Comparison of ENCODE assay signal across 9 cellular contexts in genomic region chr20:45832619-45833018, GRCh38. TPM values are rescaled to one million over a fixed set of nuclear protein-coding genes. Genes with fewer than 3 reads are reported as not detected.
DNase-seq lines count a peak whose midpoint lies in the region; ATAC-seq and TF ChIP-seq lines count a peak whose summit lies in the region.
"Had no signal": no experiment of that assay in that cellular context is flagged by ENCODE, and none has a peak within 500 bp of the region (broad histone marks: within the 10 kb centered on the region; RNA-seq: fewer than 3 reads in every experiment).

No MANE protein-coding gene starts in this region.

- H3K4me3 Mint-ChIP-seq in effector memory CD8-positive, alpha-beta T cell: peak overlapping the region; percentile 75 to 82

- peak overlapping the region in 1 of 2 donors; percentile 87 for H3K27ac Mint-ChIP-seq in effector memory CD8-positive, alpha-beta T cell

- no peak for DNase-seq in AG10803 (ENCODE audit: low read depth)
- no peak for DNase-seq in Panc1 (ENCODE audit: low read depth, low spot score)
- no peak for DNase-seq in effector memory CD8-positive, alpha-beta T cell
- no peak for DNase-seq in neuronal stem cell (ENCODE audit: low spot score)
- no peak for DNase-seq in NCI-H446 treated with DMSO at 0.1 percent for 48 hours (lab: John Stamatoyannopoulos, UW)
- no peak for DNase-seq in foreskin melanocyte
- no peak for DNase-seq in NCI-H2081 (lab: John Stamatoyannopoulos, UW)
- DNase-seq: NCI-H1417 had no signal

- H2BK15ac ChIP-seq in neuronal stem cell (ENCODE audit: low read length): no peak overlapping the region

- H4K8ac ChIP-seq in neuronal stem cell (ENCODE audit: low read depth, low read length): no peak overlapping the region

- no TSS peak for BruUV-seq in Panc1 (replicated peaks; lab: Mats Ljungman, UMichigan)

- WGBS in neuronal stem cell (ENCODE audit: extremely low coverage in 2 of 2, insufficient read length in 2 of 2, insufficient replicate concordance in 1 of 2), 2 donors: no CpG with 5 or more reads among the region's 4 CpGs

- H3K4me3 ChIP-seq in AG10803 (ENCODE audit: low read length): peak overlapping the region; percentile 89
- H3K4me3 ChIP-seq in Panc1 (ENCODE audit: low read depth in 2 of 2, low read length in 2 of 2): no peak overlapping the region
- no peak overlapping the region for H3K4me3 ChIP-seq in neuronal stem cell (ENCODE audit: low read length in 2 of 2)

- H3K4ac ChIP-seq in neuronal stem cell (ENCODE audit: low read length): no peak overlapping the region

- no peaks in the 10 kb centered on the region for H3K27me3 ChIP-seq in Panc1 (ENCODE audit: control insufficient read depth, insufficient read depth, low read length)
- H3K27me3 ChIP-seq in neuronal stem cell (ENCODE audit: control insufficient read depth in 3 of 3, insufficient read depth in 3 of 3, low read depth in 1 of 3, low read length in 3 of 3): no peaks in the 10 kb centered on the region

- no peak overlapping the region for H3K23ac ChIP-seq in neuronal stem cell (ENCODE audit: low read depth, low read length, poor library complexity)

- TF ChIP-seq CTCF in AG10803 (conservative IDR thresholded peaks at IDR 0.05; ENCODE audit: low read length): no peak
- no peak for TF ChIP-seq CTCF in Panc1 (IDR thresholded peaks at IDR 0.05)

- H3K27ac ChIP-seq in Panc1 (ENCODE audit: low read length) (peak overlapping the region; percentile 88; the same call in 1 of the 2 replicates), neuronal stem cell (replicated peaks; ENCODE audit: low read length) (no peak overlapping the region)

- H3K36me3 ChIP-seq in Panc1 (ENCODE audit: control insufficient read depth, insufficient read depth, low read length) (no peaks in the 10 kb centered on the region; the same call in 1 of the 2 replicates), neuronal stem cell (replicated peaks in 1 of 2; ENCODE audit: control insufficient read depth in 2 of 2, insufficient read depth in 2 of 2, low read length in 2 of 2) (peaks cover 0 to 21% of the 10 kb centered on the region in 2 donors)

- no peak overlapping the region for H2BK120ac ChIP-seq in neuronal stem cell (ENCODE audit: low read depth, low read length)

- H2BK12ac ChIP-seq in neuronal stem cell (ENCODE audit: low read length): no peak overlapping the region

- in situ Hi-C loops in Panc1 (cut with HindIII; ENCODE audit: low pct_unique_long_range_greater_than_20kb, low sequenced_read_pairs): no loop called here

- H4K91ac ChIP-seq in neuronal stem cell (ENCODE audit: low read depth, low read length, poor library complexity): no peak overlapping the region

- H3K36me3 Mint-ChIP-seq in effector memory CD8-positive, alpha-beta T cell (ENCODE audit: insufficient read depth): no peaks in the 10 kb centered on the region

- peak overlapping the region; percentile 91 for H2AFZ ChIP-seq in neuronal stem cell (ENCODE audit: low read length)

- POLR2A ChIA-PET in Panc1 (lab: Charles Lee): no interaction called here

- H3K27me3 Mint-ChIP-seq in effector memory CD8-positive, alpha-beta T cell: peaks cover 6% of the 10 kb centered on the region in 2 donors

- ATAC-seq in Panc1 (no peak), GM18520 (IDR thresholded peaks at IDR 0.05; ENCODE audit: unreplicated experiment) (no peak)
- ATAC-seq in effector memory CD8-positive, alpha-beta T cell (replicated peaks): no peak

- intact Hi-C loops in Panc1 (cut with micrococcal nuclease; ENCODE audit: unreplicated experiment): no loop called here

- H3K14ac ChIP-seq in neuronal stem cell (ENCODE audit: low read length): no peak overlapping the region

- H3K79me1 ChIP-seq in neuronal stem cell (ENCODE audit: low read depth, low read length): no peaks in the 10 kb centered on the region

- CTCF ChIA-PET in Panc1 (lab: Charles Lee): no interaction called here

- H3K4me2 ChIP-seq in neuronal stem cell (ENCODE audit: insufficient read depth, low read length, poor library complexity, severe bottlenecking): no peak overlapping the region

- no peak overlapping the region for H2AK5ac ChIP-seq in neuronal stem cell (ENCODE audit: low read depth, low read length)

- H3K18ac ChIP-seq in neuronal stem cell (ENCODE audit: low read length): no peak overlapping the region

- H3K9me3 ChIP-seq in Panc1 (ENCODE audit: control insufficient read depth, insufficient read depth, low read depth, low read length) (no peaks in the 10 kb centered on the region), neuronal stem cell (replicated peaks in 1 of 2; ENCODE audit: control insufficient read depth in 2 of 2, insufficient read depth in 1 of 2, low read depth in 1 of 2, low read length in 2 of 2) (no peaks in the 10 kb centered on the region)

- H3K9ac ChIP-seq in neuronal stem cell (ENCODE audit: low read depth, low read length, poor library complexity): no peak overlapping the region

- no peak overlapping the region for H2BK5ac ChIP-seq in neuronal stem cell (ENCODE audit: low read length)

- H3K4me1 ChIP-seq in Panc1 (ENCODE audit: control insufficient read depth, insufficient read depth, low read length) (peaks cover 17% of the 10 kb centered on the region), neuronal stem cell (ENCODE audit: control insufficient read depth in 2 of 2, insufficient read depth in 1 of 2, low read depth in 1 of 2, low read length in 2 of 2) (peaks cover 7 to 12% of the 10 kb centered on the region in 2 donors)

- H3K9me3 Mint-ChIP-seq in effector memory CD8-positive, alpha-beta T cell: no peaks in the 10 kb centered on the region

- H3K4me1 Mint-ChIP-seq in effector memory CD8-positive, alpha-beta T cell (ENCODE audit: low read depth in 2 of 2): peaks cover 9 to 11% of the 10 kb centered on the region in 2 donors

RNA-seq across cellular contexts. Expression of gene SNX21, which starts 1.0 kb away (rescaled TPM):
- total RNA-seq in Panc1 (2021; ENCODE audit: unreplicated experiment): 25.7 TPM
- polyA plus RNA-seq in Panc1 (2012; ENCODE audit: insufficient read length): 46.1 TPM
- 8.8 TPM for polyA plus RNA-seq in neuronal stem cell (2013, experiment 1 of 2)
- 9.3 TPM for polyA plus RNA-seq in neuronal stem cell (2013, experiment 2 of 2)

RNA-seq across cellular contexts. Expression of gene TNNC2, which starts 5.5 kb away (rescaled TPM):
- total RNA-seq in Panc1 (2021; ENCODE audit: unreplicated experiment): 0.26 TPM
- 0.50 TPM for polyA plus RNA-seq in Panc1 (2012; ENCODE audit: insufficient read length)
- 0.40 TPM for polyA plus RNA-seq in neuronal stem cell (2013, experiment 1 of 2)
- 0.60 TPM for polyA plus RNA-seq in neuronal stem cell (2013, experiment 2 of 2)

RNA-seq across cellular contexts. Expression of gene UBE2C, which starts 20.2 kb away (rescaled TPM):
- 173 TPM for total RNA-seq in Panc1 (2021; ENCODE audit: unreplicated experiment)
- 116 TPM for polyA plus RNA-seq in Panc1 (2012; ENCODE audit: insufficient read length)
- polyA plus RNA-seq in neuronal stem cell (2013, experiment 1 of 2): 545 TPM
- 552 TPM for polyA plus RNA-seq in neuronal stem cell (2013, experiment 2 of 2)

RNA-seq across cellular contexts. Expression of gene ACOT8, which starts 24.6 kb away (rescaled TPM):
- 21.1 TPM for total RNA-seq in Panc1 (2021; ENCODE audit: unreplicated experiment)
- 41.7 TPM for polyA plus RNA-seq in Panc1 (2012; ENCODE audit: insufficient read length)
- 11.8 TPM for polyA plus RNA-seq in neuronal stem cell (2013, experiment 1 of 2)
- polyA plus RNA-seq in neuronal stem cell (2013, experiment 2 of 2): 11.6 TPM

RNA-seq across cellular contexts. Expression of gene ZSWIM3, which starts 24.8 kb away (rescaled TPM):
- total RNA-seq in Panc1 (2021; ENCODE audit: unreplicated experiment): 3.6 TPM
- 4.1 TPM for polyA plus RNA-seq in Panc1 (2012; ENCODE audit: insufficient read length)
- polyA plus RNA-seq in neuronal stem cell (2013, experiment 1 of 2): 1.9 TPM
- 2.2 TPM for polyA plus RNA-seq in neuronal stem cell (2013, experiment 2 of 2)
